8 cellular contexts compared by ENCODE assay signal in the genomic region with DNA sequence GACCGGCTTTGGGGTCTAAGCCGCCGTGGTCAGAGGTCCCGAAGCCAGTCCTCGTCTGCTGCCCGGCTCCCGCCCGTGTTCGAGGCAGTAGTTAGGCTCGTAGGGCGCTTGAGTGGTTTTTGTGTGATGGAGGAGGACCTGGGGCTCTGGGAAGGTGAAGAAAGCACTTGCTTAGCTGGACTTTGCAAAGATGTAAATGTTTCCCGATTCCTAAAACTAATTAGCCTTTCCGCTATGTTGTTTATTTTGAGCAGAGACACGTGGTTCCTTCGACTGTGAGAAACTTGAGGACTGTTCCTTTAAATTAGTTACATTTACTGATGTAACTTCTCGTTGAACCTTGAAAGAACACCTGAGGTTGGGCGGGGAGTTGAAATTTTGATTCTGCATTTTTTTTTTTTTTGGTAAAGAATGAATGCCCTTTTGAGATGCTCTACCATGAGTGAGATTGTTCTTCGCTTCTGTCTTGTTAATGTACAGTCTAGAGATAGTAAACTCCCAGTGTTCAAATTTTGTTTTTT. TPM values are rescaled to one million over a fixed set of nuclear protein-coding genes. Genes with fewer than 3 reads are reported as not detected.
DNase-seq lines count a peak whose midpoint lies in the region; ATAC-seq, FAIRE-seq and TF ChIP-seq lines count a peak whose summit lies in the region.

No MANE protein-coding gene starts in this region.

- CTCF ChIA-PET in T-cell (lab: Charles Lee): interaction anchor here in 1 of 2 donors (0.6 to 1.0 kb wide), 4 partner anchors 11 to 164 kb away, joined by 3 to 4 read pairs (median 4); a partner anchor contains a TSS

- H3K27ac ChIP-seq in esophagus muscularis mucosa (replicated peaks in 1 of 4): peak overlapping the region; percentile 95 to 99 (median 96)
- H3K27ac ChIP-seq in neutrophil: peak overlapping the region; percentile 99

- ATAC-seq in GM18858 (IDR thresholded peaks at IDR 0.05; ENCODE audit: unreplicated experiment): peak; percentile 7
- ATAC-seq in HG03432 (IDR thresholded peaks at IDR 0.05; ENCODE audit: unreplicated experiment): peak; percentile 1
- peak; percentile 6 to 39 (median 7) for ATAC-seq in T-cell (replicated peaks in 1 of 4)

- TF ChIP-seq POLR2A in esophagus muscularis mucosa (IDR thresholded peaks at IDR 0.05; ENCODE audit: low read depth): no peak

- no peaks in the 10 kb centered on the region for H3K36me3 ChIP-seq in esophagus muscularis mucosa
- no peaks in the 10 kb centered on the region for H3K36me3 ChIP-seq in neutrophil

- 3% methylated on average over 18 of the region's 18 CpGs for WGBS in esophagus muscularis mucosa

- in situ Hi-C loops in ACHN (cut with HindIII; ENCODE audit: low pct_ligation_motif_present, low pct_unique_long_range_greater_than_20kb, low sequenced_read_pairs): no loop called here

- no peak for TF ChIP-seq EP300 in esophagus muscularis mucosa (IDR thresholded peaks at IDR 0.05)

- H3K4me1 Mint-ChIP-seq in T-cell: peaks cover 61 to 64% (median 64%) of the 10 kb centered on the region in 3 donors

- H3K4me3 ChIP-seq in esophagus muscularis mucosa (peak overlapping the region; percentile 75 to 92 (median 80)), neutrophil (ENCODE audit: low read depth in 1 of 2, low read length in 1 of 2) (peak overlapping the region; percentile 87 to 99)

- TF ChIP-seq CTCF in esophagus muscularis mucosa (IDR thresholded peaks at IDR 0.05) (no peak), neutrophil (IDR thresholded peaks at IDR 0.05) (no peak)

- peak overlapping the region; percentile 95 to 98 for H3K27ac Mint-ChIP-seq in T-cell

- H3K4me1 ChIP-seq in esophagus muscularis mucosa (peaks cover 13 to 43% (median 36%) of the 10 kb centered on the region in 4 donors), neutrophil (ENCODE audit: control insufficient read depth in 1 of 2, insufficient read depth in 1 of 2, low read depth in 1 of 2, low read length in 1 of 2) (peaks cover 32 to 33% of the 10 kb centered on the region in 2 experiments)

- intact Hi-C loops in esophagus muscularis mucosa (cut with DNase I): loop anchor here (5.0 to 10.0 kb wide), 3 partner anchors 100 to 163 kb away; a partner anchor contains a TSS

- H3K9me3 Mint-ChIP-seq in T-cell: no peaks in the 10 kb centered on the region

- peak; percentile 30 for DNase-seq in ACHN
- peak in 6 of 34 experiments; percentile 4 to 32 (median 13) for DNase-seq in T-cell
- DNase-seq in esophagus muscularis mucosa (ENCODE audit: extremely low spot score): no peak
- DNase-seq in kidney tubule cell (ENCODE audit: low spot score): no peak
- no peak for DNase-seq in RCC 7860 (ENCODE audit: low spot score)

- peaks cover 5% of the 10 kb centered on the region for H3K36me3 Mint-ChIP-seq in T-cell

- peak overlapping the region; percentile 67 to 94 (median 94) for H3K4me3 Mint-ChIP-seq in T-cell

- no peaks in the 10 kb centered on the region for H3K27me3 Mint-ChIP-seq in T-cell

- H3K27me3 ChIP-seq in esophagus muscularis mucosa (no peaks in the 10 kb centered on the region), neutrophil (no peaks in the 10 kb centered on the region)

- H3K9me3 ChIP-seq in esophagus muscularis mucosa (no peaks in the 10 kb centered on the region), neutrophil (no peaks in the 10 kb centered on the region)

- POLR2A ChIA-PET in T-cell (lab: Charles Lee): interaction anchor here in 1 of 2 donors (0.6 to 1.4 kb wide), 3 partner anchors 92 to 212 kb away, joined by 3 to 6 read pairs (median 6); a partner anchor contains a TSS

- FAIRE-seq in RCC 7860 (lab: Jason Lieb, UNC): no peak

RNA-seq across cellular contexts. Expression of a gene that starts 33.9 kb away (rescaled TPM):
- total RNA-seq in T-cell (10 to 100 TPM; 24.8 to 28.3 (median 25.5) TPM), esophagus muscularis mucosa (10 to 100 TPM; 10.9 to 17.0 (median 12.6) TPM)
